25 cellular contexts compared by ENCODE assay signal in genomic region chr5:35482167-35482755, GRCh38.
"Had no signal": no experiment of that assay in that cellular context is flagged by ENCODE, and none has a peak within 500 bp of the region (broad histone marks: within the 10 kb centered on the region; RNA-seq: fewer than 3 reads in every experiment).

No MANE protein-coding gene starts in this region.

- H3K27me3 ChIP-seq: heart right ventricle, upper lobe of right lung had no signal

- H3K9me3 Mint-ChIP-seq: activated naive CD4-positive, alpha-beta T cell treated with anti-CD3 and anti-CD28 coated beads for 36 hours; stimulated activated memory B cell treated with anti-CD40 and anti-IgM and Interleukin-4, amounts not matched to agents 10 μg/mL and 1 μg/mL and 100 μg/mL, for 72 hours; T-cell had no signal

- H3K36me3 Mint-ChIP-seq: stimulated activated memory B cell treated with anti-CD40 and anti-IgM and Interleukin-4, amounts not matched to agents 10 μg/mL and 1 μg/mL and 100 μg/mL, for 72 hours had no signal

- H3K4me1 ChIP-seq: upper lobe of right lung had no signal

- H3K4me3 ChIP-seq: heart right ventricle, lower lobe of right lung, mucosa of descending colon, upper lobe of right lung had no signal

- H3K27ac ChIP-seq: heart right ventricle, lower lobe of right lung, upper lobe of right lung had no signal

- DNase-seq: activated CD4-positive, alpha-beta memory T cell treated with anti-CD3 and anti-CD28 coated beads, Interleukin-2, amount 10 ng/mL, durations not matched to agents 7 days and 5 days; activated CD4-positive, alpha-beta T cell treated with anti-CD3 and anti-CD28 coated beads for 4 hours; activated CD4-positive, CD25-positive, alpha-beta regulatory T cell; activated effector memory CD4-positive, alpha-beta T cell treated with Interleukin-2 at 50 U/mL for 16 hours; activated naive CD4-positive, alpha-beta T cell treated with anti-CD3 and anti-CD28 coated beads for 36 hours; activated naive CD8-positive, alpha-beta T cell treated with anti-CD3 and anti-CD28 coated beads, Interleukin-2, amount 10 ng/mL, durations not matched to agents 7 days and 5 days; activated T-cell treated with anti-CD3 and anti-CD28 coated beads, Interleukin-2, amount 50 U/mL, for 72 hours; effector CD4-positive, alpha-beta T cell; foreskin fibroblast; heart right ventricle; kidney; lower lobe of right lung; mesendoderm; mucosa of descending colon; occipital lobe; posterior cingulate gyrus; small intestine; stimulated activated CD4-positive, alpha-beta T cell treated with anti-CD3 and anti-CD28 coated beads, Interleukin-15, amount 100 ng/mL, for 24 hours; T-cell; upper lobe of right lung had no signal

- FAIRE-seq: small intestine, TTC549 had no signal

- H3K27me3 Mint-ChIP-seq: activated CD4-positive, alpha-beta memory T cell treated with anti-CD3 and anti-CD28 coated beads, Interleukin-2, amount 10 ng/mL, durations not matched to agents 7 days and 5 days; activated naive CD8-positive, alpha-beta T cell treated with anti-CD3 and anti-CD28 coated beads, Interleukin-2, amount 10 ng/mL, durations not matched to agents 7 days and 5 days; stimulated activated memory B cell treated with anti-CD40 and anti-IgM and Interleukin-4, amounts not matched to agents 10 μg/mL and 1 μg/mL and 100 μg/mL, for 72 hours; T-cell had no signal

- H3K9me3 ChIP-seq: heart right ventricle, lower lobe of right lung, mucosa of descending colon, upper lobe of right lung had no signal

- H3K36me3 ChIP-seq: heart right ventricle, lower lobe of right lung, upper lobe of right lung had no signal

- H3K27ac Mint-ChIP-seq: activated CD4-positive, alpha-beta memory T cell treated with anti-CD3 and anti-CD28 coated beads, Interleukin-2, amount 10 ng/mL, durations not matched to agents 7 days and 5 days; activated naive CD4-positive, alpha-beta T cell treated with anti-CD3 and anti-CD28 coated beads for 36 hours; activated naive CD8-positive, alpha-beta T cell treated with anti-CD3 and anti-CD28 coated beads, Interleukin-2, amount 10 ng/mL, durations not matched to agents 7 days and 5 days; activated T-cell treated with anti-CD3 and anti-CD28 coated beads, Interleukin-2, amount 50 U/mL, for 72 hours; stimulated activated memory B cell treated with anti-CD40 and anti-IgM and Interleukin-4, amounts not matched to agents 10 μg/mL and 1 μg/mL and 100 μg/mL, for 72 hours; T-cell; T-helper 2 cell treated with Interferon-gamma antibody and Interleukin-4, amounts not matched to agents 5 μg/mL and 100 μg/mL, for 36 hours had no signal

- H3K4me3 Mint-ChIP-seq: activated CD4-positive, alpha-beta memory T cell treated with anti-CD3 and anti-CD28 coated beads, Interleukin-2, amount 10 ng/mL, durations not matched to agents 7 days and 5 days; activated naive CD4-positive, alpha-beta T cell treated with anti-CD3 and anti-CD28 coated beads for 36 hours; activated naive CD8-positive, alpha-beta T cell treated with anti-CD3 and anti-CD28 coated beads, Interleukin-2, amount 10 ng/mL, durations not matched to agents 7 days and 5 days; activated T-cell treated with anti-CD3 and anti-CD28 coated beads, Interleukin-2, amount 50 U/mL, for 72 hours; stimulated activated memory B cell treated with anti-CD40 and anti-IgM and Interleukin-4, amounts not matched to agents 10 μg/mL and 1 μg/mL and 100 μg/mL, for 72 hours; T-cell; T-helper 2 cell treated with Interferon-gamma antibody and Interleukin-4, amounts not matched to agents 5 μg/mL and 100 μg/mL, for 36 hours had no signal

- ATAC-seq: activated T-cell treated with anti-CD3 and anti-CD28 coated beads, Interleukin-2, amount 50 U/mL, for 72 hours; heart right ventricle; left lobe of liver; lower lobe of right lung; mucosa of descending colon; sciatic nerve; stimulated activated memory B cell treated with anti-CD40 and anti-IgM and Interleukin-4, amounts not matched to agents 10 μg/mL and 1 μg/mL and 100 μg/mL, for 72 hours; T-cell; upper lobe of right lung had no signal
